10 cellular contexts compared by ENCODE assay signal in the genomic region with DNA sequence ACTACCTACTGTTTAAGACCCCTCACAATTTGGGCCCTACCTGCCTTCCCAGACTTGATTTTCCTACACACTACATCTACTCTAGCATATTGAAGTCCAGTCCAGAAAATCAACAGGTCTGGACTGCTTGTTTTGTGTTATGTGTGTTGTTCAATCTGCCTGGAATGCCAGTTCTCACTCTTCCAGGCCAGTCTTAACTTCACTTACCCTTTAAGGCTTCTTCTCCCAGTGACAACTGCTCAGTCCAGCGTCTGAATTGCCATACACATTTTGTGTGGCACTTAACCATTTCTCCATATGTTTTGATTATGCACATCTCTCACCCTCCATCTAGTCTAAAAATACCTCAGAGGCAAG. TPM values are rescaled to one million over a fixed set of nuclear protein-coding genes. Genes with fewer than 3 reads are reported as not detected.
DNase-seq lines count a peak whose midpoint lies in the region; ATAC-seq, FAIRE-seq and TF ChIP-seq lines count a peak whose summit lies in the region.
"Had no signal": no experiment of that assay in that cellular context is flagged by ENCODE, and none has a peak within 500 bp of the region (broad histone marks: within the 10 kb centered on the region; RNA-seq: fewer than 3 reads in every experiment).

No MANE protein-coding gene starts in this region.

- TF ChIP-seq EP300 in GM12878 (IDR thresholded peaks at IDR 0.05; ENCODE audit: borderline replicate concordance in 1 of 2, control insufficient read depth in 1 of 2, low read depth in 2 of 2, low read length in 2 of 2), result no peak

- RAD21 ChIA-PET in GM12878 (lab: Charles Lee; ENCODE audit: unreplicated experiment), result no interaction called here

- ATAC-seq in GM12878 (no peak), memory B cell (ENCODE audit: low read depth) (no peak), aorta (ENCODE audit: low FRiP score) (no peak), omental fat pad (ENCODE audit: low FRiP score) (no peak), GM18870 (IDR thresholded peaks at IDR 0.05; ENCODE audit: unreplicated experiment) (no peak)

- TF ChIP-seq CTCF in GM12878 (IDR thresholded peaks at IDR 0.05 in 2 of 3, conservative IDR thresholded peaks at IDR 0.05 in 1 of 3; ENCODE audit: control insufficient read depth in 2 of 3, extremely low read depth in 1 of 3, insufficient read depth in 1 of 3, low read depth in 3 of 3, low read length in 3 of 3) (no peak), omental fat pad (IDR thresholded peaks at IDR 0.05) (no peak)

- H3K27ac Mint-ChIP-seq in IgD-negative memory B cell (peak overlapping the region in 2 of 3 donors; percentile 44 to 61), memory B cell (no peak overlapping the region)

- no peaks in the 10 kb centered on the region for H3K9me3 Mint-ChIP-seq in IgD-negative memory B cell
- H3K9me3 Mint-ChIP-seq in memory B cell, result no peaks in the 10 kb centered on the region
- H3K9me3 Mint-ChIP-seq: dendritic cell treated with granulocyte-macrophage colony-stimulating factor and Interleukin-4, amounts not matched to agents 40 ng/mL and 50 ng/mL, for 4 days had no signal

- peak overlapping the region; percentile 93 for H3K27ac ChIP-seq in BLaER1
- H3K27ac ChIP-seq in GM12878 (ENCODE audit: control insufficient read depth, insufficient read depth), result peak overlapping the region; percentile 66
- H3K27ac ChIP-seq in aorta (ENCODE audit: low read depth in 1 of 2, low read length in 2 of 2), result no peak overlapping the region

- peaks cover 7% of the 10 kb centered on the region for H3K27me3 Mint-ChIP-seq in IgD-negative memory B cell
- H3K27me3 Mint-ChIP-seq in memory B cell, result peaks cover 9% of the 10 kb centered on the region

- H3K4me2 ChIP-seq in BLaER1 (peak overlapping the region; percentile 93), GM12878 (ENCODE audit: control insufficient read depth, insufficient read depth) (peak overlapping the region; percentile 64)

- BruUV-seq in GM12878 (replicated peaks; lab: Mats Ljungman, UMichigan), result no TSS peak

- H3K9ac ChIP-seq in BLaER1 (peak overlapping the region; percentile 93), GM12878 (ENCODE audit: control insufficient read depth, insufficient read depth, low read length) (peak overlapping the region; percentile 76)

- H3K4me1 Mint-ChIP-seq in IgD-negative memory B cell, result peaks cover 7 to 12% (median 11%) of the 10 kb centered on the region in 3 donors
- peaks cover 7% of the 10 kb centered on the region for H3K4me1 Mint-ChIP-seq in memory B cell

- FAIRE-seq in GM12878 (lab: Jason Lieb, UNC), result no peak

- peaks cover 49% of the 10 kb centered on the region for H4K20me1 ChIP-seq in BLaER1
- H4K20me1 ChIP-seq in GM12878 (ENCODE audit: control insufficient read depth, insufficient read depth), result no peaks in the 10 kb centered on the region

- in situ Hi-C loops in GM12878 (cut with MboI), result loop anchor here (25.0 kb wide), 1 partner anchor 1386 kb away; the partner anchor contains the start of gene RCCD1

- DNase-seq in GM12878 (ENCODE audit: low read depth, low spot score) (no peak), memory B cell (ENCODE audit: low spot score in 2 of 2) (no peak), aorta (no peak), omental fat pad (ENCODE audit: low spot score) (no peak), NCI-H526 treated with DMSO at 0.1 percent for 48 hours (lab: John Stamatoyannopoulos, UW) (no peak)
- DNase-seq: NCI-H446 treated with DMSO at 0.1 percent for 48 hours had no signal

- WGBS in GM12878 (ENCODE audit: insufficient coverage, insufficient replicate concordance, low lambda C conversion rate, missing lambda C conversion rate), result 0% methylated on average over 1 of the region's 1 CpG
- 4 to 13% methylated on average over 1 of the region's 1 CpG for WGBS in aorta, 2 donors

- TF ChIP-seq RAD21 in GM12878 (IDR thresholded peaks at IDR 0.05; ENCODE audit: insufficient read depth, low read depth, low read length), result no peak

- intact Hi-C loops in GM12878 (cut with micrococcal nuclease; ENCODE audit: unreplicated experiment) (no loop called here), aorta (cut with DNase I) (no loop called here)

- H3K4me3 ChIP-seq in BLaER1, result peak overlapping the region; percentile 99
- peak overlapping the region; percentile 87 for H3K4me3 ChIP-seq in GM12878
- no peak overlapping the region for H3K4me3 ChIP-seq in aorta (ENCODE audit: low read length in 2 of 2)

- TF ChIP-seq POLR2A in GM12878 (IDR thresholded peaks at IDR 0.05; ENCODE audit: low read depth, low read length), result no peak

- peak overlapping the region; percentile 82 to 95 (median 86) for H3K4me3 Mint-ChIP-seq in IgD-negative memory B cell
- H3K4me3 Mint-ChIP-seq in memory B cell, result peak overlapping the region; percentile 72

- H3K27me3 ChIP-seq in BLaER1 (no peaks in the 10 kb centered on the region), GM12878 (replicated peaks in 1 of 2; ENCODE audit: control insufficient read depth in 2 of 2, insufficient read depth in 2 of 2, low read length in 1 of 2) (no peaks in the 10 kb centered on the region), aorta (ENCODE audit: control insufficient read depth in 1 of 2, insufficient read depth in 2 of 2, low read length in 1 of 2) (no peaks in the 10 kb centered on the region)

- H3K36me3 ChIP-seq in BLaER1, result peaks cover 30% of the 10 kb centered on the region
- no peaks in the 10 kb centered on the region for H3K36me3 ChIP-seq in GM12878 (ENCODE audit: control insufficient read depth in 2 of 2, insufficient read depth in 2 of 2, low read length in 1 of 2)
- H3K36me3 ChIP-seq in aorta (ENCODE audit: control insufficient read depth in 1 of 2, insufficient read depth in 2 of 2, low read length in 1 of 2), result no peaks in the 10 kb centered on the region

- CTCF ChIA-PET in GM12878 (lab: Yijun Ruan, JAX), result interaction anchor here (1.0 kb wide), 1 partner anchor 134 kb away, joined by 3 read pairs; no protein-coding TSS in a partner anchor

- H3K36me3 Mint-ChIP-seq in IgD-negative memory B cell (peaks cover 2% of the 10 kb centered on the region), memory B cell (no peaks in the 10 kb centered on the region)

- no peaks in the 10 kb centered on the region for H3K9me3 ChIP-seq in BLaER1
- H3K9me3 ChIP-seq in GM12878 (replicated peaks; ENCODE audit: control insufficient read depth, insufficient read depth, low read length), result no peaks in the 10 kb centered on the region
- H3K9me3 ChIP-seq in aorta (ENCODE audit: control insufficient read depth, low read length), result no peaks in the 10 kb centered on the region

- H2AFZ ChIP-seq in GM12878 (ENCODE audit: control insufficient read depth, low read depth, low read length), result peak overlapping the region; percentile 30

- peaks cover 56% of the 10 kb centered on the region for H3K79me2 ChIP-seq in GM12878 (ENCODE audit: control insufficient read depth, insufficient read depth, low read length)

- SMC1A ChIA-PET in GM12878 (lab: Charles Lee; ENCODE audit: uncharacterized antibody, unreplicated experiment), result no interaction called here

- POLR2A ChIA-PET in GM12878 (lab: Charles Lee), result no interaction called here

- H3K4me1 ChIP-seq in BLaER1 (peaks cover 45% of the 10 kb centered on the region), GM12878 (ENCODE audit: control insufficient read depth, insufficient read depth, low read length) (peaks cover 3% of the 10 kb centered on the region; the same call in 1 of the 2 replicates), aorta (ENCODE audit: control insufficient read depth in 1 of 2, insufficient read depth in 2 of 2, low read length in 2 of 2) (no peaks in the 10 kb centered on the region)

TF ChIP-seq in GM12878, 131 proteins besides CTCF, POLR2A, EP300 and RAD21 (continues in another document):
- TF ChIP-seq HDAC6 (IDR thresholded peaks at IDR 0.05; ENCODE audit: unreplicated experiment), result no peak
- no peak for TF ChIP-seq TCF3 (IDR thresholded peaks at IDR 0.05; ENCODE audit: borderline replicate concordance, insufficient read depth, low read depth, low read length)
- TF ChIP-seq, protein P1, sequence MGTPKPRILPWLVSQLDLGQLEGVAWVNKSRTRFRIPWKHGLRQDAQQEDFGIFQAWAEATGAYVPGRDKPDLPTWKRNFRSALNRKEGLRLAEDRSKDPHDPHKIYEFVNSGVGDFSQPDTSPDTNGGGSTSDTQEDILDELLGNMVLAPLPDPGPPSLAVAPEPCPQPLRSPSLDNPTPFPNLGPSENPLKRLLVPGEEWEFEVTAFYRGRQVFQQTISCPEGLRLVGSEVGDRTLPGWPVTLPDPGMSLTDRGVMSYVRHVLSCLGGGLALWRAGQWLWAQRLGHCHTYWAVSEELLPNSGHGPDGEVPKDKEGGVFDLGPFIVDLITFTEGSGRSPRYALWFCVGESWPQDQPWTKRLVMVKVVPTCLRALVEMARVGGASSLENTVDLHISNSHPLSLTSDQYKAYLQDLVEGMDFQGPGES (IDR thresholded peaks at IDR 0.05), result no peak
- no peak for TF ChIP-seq JUNB (IDR thresholded peaks at IDR 0.05)
- no peak for TF ChIP-seq SUPT20H (IDR thresholded peaks at IDR 0.05; ENCODE audit: borderline replicate concordance, control insufficient read depth, low read depth, low read length)

RNA-seq across cellular contexts. Expression of gene TICRR, which starts 1.1 kb away (rescaled TPM):
- polyA plus RNA-seq in IgD-negative memory B cell (not detected), GM12878 (2011; rRNA removed) (9.4 and 11.9 TPM in 2 replicates), GM12878 (2014; fragmentation: Illumina TruSeq; extraction: Trizol) (14.8 and 16.8 TPM in 2 replicates), GM12878 (2014; fragmentation: Nextera tagmentation; extraction: Ambion mirVana) (1 to 10 TPM in 1 of 2 experiments, under 1 TPM in 1; 0.58 to 1.1 TPM), GM12878 (2014; rRNA removed) (14.0 and 14.8 TPM in 2 replicates), GM12878 (2016; fragmentation: Nextera tagmentation; extraction: Ambion mirVana) (10 to 100 TPM in 1 of 2 experiments, 1 to 10 TPM in 1; 9.3 to 10.3 TPM), aorta (under 1 TPM in 1 of 2 donors, not detected in 1; 0.03 TPM)
- 33.5 and 38.8 TPM in 2 replicates for total RNA-seq in GM12878 (2013; cell fraction: nucleolus; rRNA removed)
- total RNA-seq in GM12878 (2014; rRNA removed) (11.4 and 12.6 TPM in 2 replicates), GM12878 (2014; rRNA removed; fragmentation: Illumina TruSeq; extraction: Trizol) (10.6 and 11.0 TPM in 2 replicates), GM12878 (2021) (18.8 and 21.5 TPM in 2 replicates), aorta (under 1 TPM; 0.16 to 0.60 TPM), omental fat pad (under 1 TPM in 3 of 4 donors, not detected in 1; 0.09 to 0.79 (median 0.36) TPM)
- 4.3 TPM for polyA plus RNA-seq in GM12878 (2011; ENCODE audit: low read depth)
- 12.5 and 14.2 TPM in 2 replicates for polyA plus RNA-seq in GM12878 (2011; cell fraction: cytosol; rRNA removed)
- polyA plus RNA-seq in GM12878 (2011; cell fraction: nucleus; rRNA removed), result 54.9 and 56.3 TPM in 2 replicates
- 4.6 and 7.7 TPM in 2 replicates for polyA plus RNA-seq in GM12878 (2012)
- polyA minus RNA-seq in GM12878 (2011; rRNA and poly(A)+ RNA removed), result 19.4 and 24.5 TPM in 2 replicates
- polyA minus RNA-seq in GM12878 (2011; cell fraction: cytosol; rRNA and poly(A)+ RNA removed), result 7.8 and 10.1 TPM in 2 replicates
- polyA minus RNA-seq in GM12878 (2011; cell fraction: nucleus; rRNA and poly(A)+ RNA removed), result 23.3 and 38.0 TPM in 2 replicates

Comparison
In these comparisons a context has a peak if more than half of its experiments do, and no peak if none do; other contexts are left out.
1. H3K27ac ChIP-seq: peak in BLaER1 (single experiment) and GM12878 (single experiment); none in aorta (0 of 2).
2. H3K4me3 ChIP-seq: peak in BLaER1 (single experiment) and GM12878 (single experiment); none in aorta (0 of 2).
3. RNA of gene TICRR, which starts 1.1 kb away (total RNA-seq): 10.6 to 38.8 TPM in GM12878; 0.16 to 0.60 TPM in aorta and 0.09 to 0.79 TPM in omental fat pad; every median in the first group is over 4 times any median in the second.